ENCODE assay signal across 16 cellular contexts in the genomic region with DNA sequence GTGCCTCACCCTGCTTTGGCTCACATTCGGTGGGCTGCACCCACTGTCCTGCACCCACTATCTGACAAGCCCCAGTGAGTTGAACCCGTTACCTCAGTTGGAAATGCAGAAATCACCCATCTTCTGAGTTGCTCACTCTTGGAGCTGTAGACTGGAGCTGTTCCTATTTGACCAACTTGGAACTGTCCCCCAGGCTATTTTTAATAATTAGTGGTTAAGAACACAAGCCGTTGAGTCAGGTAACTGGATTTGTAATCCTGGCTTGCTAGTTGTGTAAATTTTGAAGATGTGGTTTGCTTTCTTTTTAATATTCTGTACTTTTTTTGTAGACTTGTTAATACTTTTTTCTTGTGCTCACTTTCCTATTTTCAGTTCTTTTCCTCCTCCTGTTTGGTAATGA.
"Had no signal": no experiment of that assay in that cellular context is flagged by ENCODE, and none has a peak within 500 bp of the region (broad histone marks: within the 10 kb centered on the region; RNA-seq: fewer than 3 reads in every experiment).

No MANE protein-coding gene starts in this region.

- H3K27ac ChIP-seq: heart left ventricle, testis, upper lobe of right lung had no signal

- H3K4me3 Mint-ChIP-seq: nephron progenitor cell; stimulated activated naive CD8-positive, alpha-beta T cell treated with anti-CD3 and anti-CD28 coated beads, Interleukin-15, amount 100 ng/mL, for 72 hours had no signal

- H3K4me1 ChIP-seq: right lobe of liver, testis, upper lobe of right lung had no signal

- DNase-seq: activated CD4-positive, alpha-beta T cell treated with anti-CD3 and anti-CD28 coated beads, Interleukin-2, amount 50 U/mL, for 4 hours; activated CD4-positive, CD25-positive, alpha-beta regulatory T cell treated with anti-CD3 and anti-CD28 coated beads, Interleukin-2, amount 50 U/mL, for 72 hours; activated naive CD4-positive, alpha-beta T cell; activated T-cell treated with anti-CD3 and anti-CD28 coated beads for 4 hours; aorta; dermis blood vessel endothelial cell; heart left ventricle; nephron progenitor cell; occipital lobe; right lobe of liver; stimulated activated naive CD8-positive, alpha-beta T cell treated with anti-CD3 and anti-CD28 coated beads, Interleukin-15, amount 100 ng/mL, for 72 hours; T-helper 1 cell; T1000; testis; upper lobe of right lung had no signal

- ATAC-seq: heart left ventricle; stimulated activated naive CD8-positive, alpha-beta T cell treated with anti-CD3 and anti-CD28 coated beads, Interleukin-15, amount 100 ng/mL, for 72 hours; upper lobe of right lung had no signal

- H3K27me3 ChIP-seq: heart left ventricle, right lobe of liver, testis, upper lobe of right lung had no signal

- H3K27ac Mint-ChIP-seq: nephron progenitor cell; progenitor cell of endocrine pancreas; stimulated activated naive CD8-positive, alpha-beta T cell treated with anti-CD3 and anti-CD28 coated beads, Interleukin-15, amount 100 ng/mL, for 72 hours had no signal

- H3K4me3 ChIP-seq: heart left ventricle, right lobe of liver, testis, upper lobe of right lung had no signal

- H3K36me3 ChIP-seq: heart left ventricle, right lobe of liver, upper lobe of right lung had no signal

- H3K27me3 Mint-ChIP-seq: progenitor cell of endocrine pancreas; stimulated activated naive CD8-positive, alpha-beta T cell treated with anti-CD3 and anti-CD28 coated beads, Interleukin-15, amount 100 ng/mL, for 72 hours had no signal

- H3K4me1 Mint-ChIP-seq: nephron progenitor cell; stimulated activated naive CD8-positive, alpha-beta T cell treated with anti-CD3 and anti-CD28 coated beads, Interleukin-15, amount 100 ng/mL, for 72 hours had no signal

- H3K9me3 ChIP-seq: right lobe of liver, testis, upper lobe of right lung had no signal
